Comparison of ENCODE assay signal across 9 cellular contexts in genomic region chr11:2089536-2090165, GRCh38.
A peak's percentile ranks its signal among the peaks of the same experiment; 100 is the strongest.
DNase-seq lines count a peak whose midpoint lies in the region; ATAC-seq and TF ChIP-seq lines count a peak whose summit lies in the region.
"Had no signal": no experiment of that assay in that cellular context is flagged by ENCODE, and none has a peak within 500 bp of the region (broad histone marks: within the 10 kb centered on the region; RNA-seq: fewer than 3 reads in every experiment).

No MANE protein-coding gene starts in this region.

- H3K9ac ChIP-seq in MM.1S (ENCODE audit: low read length), result no peak overlapping the region

- no peak overlapping the region for H2AFZ ChIP-seq in MM.1S (ENCODE audit: low read length)

- H3K79me2 ChIP-seq in MM.1S (ENCODE audit: low read length), result no peaks in the 10 kb centered on the region

- H3K9me3 ChIP-seq in MM.1S (replicated peaks; ENCODE audit: insufficient read depth, low read length), result no peaks in the 10 kb centered on the region

- H3K4me1 ChIP-seq in MM.1S (ENCODE audit: low read length), result no peaks in the 10 kb centered on the region

- DNase-seq in DMS153 (lab: John Stamatoyannopoulos, UW) (peak; percentile 6), DMS153 treated with DMSO at 0.1 percent for 48 hours (lab: John Stamatoyannopoulos, UW; ENCODE audit: unreplicated experiment) (no peak), MM.1S (peak; percentile 10), left kidney (ENCODE audit: low read depth, low spot score) (peak; percentile 30), activated gamma-delta T cell treated with Interleukin-2 at 50 U/mL for 16 hours (no peak), NCI-H510A treated with DMSO at 0.1 percent for 48 hours (lab: John Stamatoyannopoulos, UW) (no peak)
- peak; percentile 64 for DNase-seq in activated CD8-positive, alpha-beta memory T cell treated with anti-CD3 and anti-CD28 coated beads, Interleukin-2, amount 50 U/mL, for 48 hours

- no peak overlapping the region for H3K27ac ChIP-seq in MM.1S (ENCODE audit: low read length)
- H3K27ac ChIP-seq: 22Rv1 had no signal

- no peak for ATAC-seq in HG02840 (IDR thresholded peaks at IDR 0.05; ENCODE audit: low FRiP score, unreplicated experiment)

- H3F3A ChIP-seq in MM.1S (ENCODE audit: insufficient read depth, low read length), result no peaks in the 10 kb centered on the region

- H3K36me3 ChIP-seq in MM.1S (replicated peaks; ENCODE audit: insufficient read depth, low read length), result no peaks in the 10 kb centered on the region

- peaks cover 95% of the 10 kb centered on the region for H3K27me3 ChIP-seq in MM.1S (replicated peaks; ENCODE audit: insufficient read depth, low read length)

- H3K4me2 ChIP-seq in MM.1S (ENCODE audit: low read depth, low read length), result no peak overlapping the region

- no peak for TF ChIP-seq CTCF in MM.1S (IDR thresholded peaks at IDR 0.05; ENCODE audit: low read length)

- no peaks in the 10 kb centered on the region for H3K9me2 ChIP-seq in MM.1S (replicated peaks; ENCODE audit: insufficient read depth, low read length)

- H3K4me3 ChIP-seq in MM.1S (ENCODE audit: low read length), result no peak overlapping the region

- no peaks in the 10 kb centered on the region for H4K20me1 ChIP-seq in MM.1S (ENCODE audit: insufficient read depth, low read length)

Comparison
In these comparisons a context has a peak if more than half of its experiments do, and no peak if none do; other contexts are left out.
1. DNase-seq: peak in DMS153 (single experiment), MM.1S (single experiment), activated CD8-positive, alpha-beta memory T cell treated with anti-CD3 and anti-CD28 coated beads, Interleukin-2, amount 50 U/mL, for 48 hours (single experiment) and left kidney (single experiment); none in DMS153 treated with DMSO at 0.1 percent for 48 hours (single experiment), activated gamma-delta T cell treated with Interleukin-2 at 50 U/mL for 16 hours (single experiment) and NCI-H510A treated with DMSO at 0.1 percent for 48 hours (single experiment).